6 cellular contexts compared by ENCODE assay signal in the genomic region with DNA sequence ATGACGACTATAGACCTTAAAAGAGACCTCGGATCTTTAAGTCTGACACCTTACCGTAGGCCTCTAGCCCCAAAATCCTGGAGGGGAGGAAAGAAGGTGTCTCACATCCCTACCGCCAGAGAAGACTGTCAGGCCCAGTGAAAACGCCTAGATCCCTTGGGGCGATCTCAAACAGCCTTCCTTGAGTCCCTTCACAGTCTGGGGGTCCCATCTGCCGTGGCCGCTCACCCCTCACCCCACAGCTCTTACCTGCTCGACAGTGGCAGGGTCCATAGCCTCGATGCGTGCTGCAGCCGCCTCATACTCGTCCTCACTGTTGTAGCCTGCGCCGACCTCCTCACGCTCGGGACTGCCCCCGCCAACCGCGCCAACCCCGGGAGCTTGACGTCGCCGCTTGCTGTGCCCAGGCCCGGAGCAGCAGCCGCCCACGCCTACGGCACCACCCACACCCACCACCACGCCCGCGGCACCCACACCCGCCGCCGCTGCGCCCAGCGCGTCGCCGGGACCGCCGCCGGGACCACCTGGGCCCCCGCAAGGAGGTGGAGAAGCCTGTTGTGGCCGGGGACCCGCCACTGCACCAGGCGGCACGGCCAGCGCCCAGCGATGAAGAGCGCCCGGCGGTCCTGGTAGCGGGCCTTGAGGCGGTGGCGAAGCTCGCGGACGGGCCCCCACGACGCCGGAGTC. TPM values are rescaled to one million over a fixed set of nuclear protein-coding genes. Genes with fewer than 3 reads are reported as not detected.
DNase-seq lines count a peak whose midpoint lies in the region; ATAC-seq and TF ChIP-seq lines count a peak whose summit lies in the region.

No MANE protein-coding gene starts in this region.

- peak overlapping the region; percentile 82 to 98 (median 90) for H3K27ac Mint-ChIP-seq in CD4-positive, alpha-beta memory T cell

- no peaks in the 10 kb centered on the region for H3K27me3 ChIP-seq in CD4-positive, alpha-beta memory T cell (ENCODE audit: insufficient read depth, low read length)
- no peaks in the 10 kb centered on the region for H3K27me3 ChIP-seq in RWPE2 (ENCODE audit: insufficient read depth, poor library complexity, severe bottlenecking)

- DNase-seq in CD4-positive, alpha-beta memory T cell: peak; percentile 46 to 83 (median 58)
- no peak for DNase-seq in RWPE2 (ENCODE audit: low spot score)
- peak; percentile 49 for DNase-seq in ecto neural progenitor cell (ENCODE audit: low spot score)
- DNase-seq in retinal pigment epithelial cell (ENCODE audit: low read depth): no peak
- no peak for DNase-seq in NOMO-1 treated with dmso at 0.1 percent for 144 hours (lab: John Stamatoyannopoulos, UW; ENCODE audit: unreplicated experiment)

- POLR2A ChIA-PET in CD4-positive, alpha-beta memory T cell (lab: Charles Lee; ENCODE audit: partially characterized antibody): interaction anchor here (0.5 to 5.9 kb wide), 14 partner anchors 10 to 417 kb away, joined by 3 to 99 read pairs (median 7); partner anchors contain the start of genes GRIPAP1, HDAC6, PIM2 and PLP2

- no peaks in the 10 kb centered on the region for H3K27me3 Mint-ChIP-seq in CD4-positive, alpha-beta memory T cell

- CTCF ChIA-PET in CD4-positive, alpha-beta memory T cell (lab: Charles Lee; ENCODE audit: partially characterized antibody): interaction anchor here (0.6 to 2.5 kb wide), 3 partner anchors 10 to 308 kb away, joined by 3 to 16 read pairs (median 4); no protein-coding TSS in a partner anchor

- H3K36me3 Mint-ChIP-seq in CD4-positive, alpha-beta memory T cell: peaks cover 6 to 36% of the 10 kb centered on the region in 2 donors

- peak overlapping the region; percentile 57 to 62 for H3K4me3 ChIP-seq in CD4-positive, alpha-beta memory T cell (ENCODE audit: low read length in 2 of 2)
- H3K4me3 ChIP-seq in RWPE2 (ENCODE audit: severe bottlenecking) (peak overlapping the region; percentile 50), retinal pigment epithelial cell (ENCODE audit: low read length) (peak overlapping the region; percentile 68)

- no peak for TF ChIP-seq CTCF in RWPE2 (IDR thresholded peaks at IDR 0.05; ENCODE audit: poor library complexity, severe bottlenecking)
- TF ChIP-seq CTCF in retinal pigment epithelial cell (conservative IDR thresholded peaks at IDR 0.05; ENCODE audit: low read depth, low read length): no peak

- H3K27ac ChIP-seq in CD4-positive, alpha-beta memory T cell (ENCODE audit: low read depth, low read length): peak overlapping the region; percentile 98
- H3K27ac ChIP-seq in RWPE2 (ENCODE audit: poor library complexity, severe bottlenecking): peak overlapping the region; percentile 78

- ATAC-seq in RWPE2 (ENCODE audit: low read depth) (no peak), HG03469 (IDR thresholded peaks at IDR 0.05; ENCODE audit: unreplicated experiment) (no peak)

- H3K9me3 Mint-ChIP-seq in CD4-positive, alpha-beta memory T cell: peaks cover 0 to 4% (median 0%) of the 10 kb centered on the region in 8 donors

- H3K4me3 Mint-ChIP-seq in CD4-positive, alpha-beta memory T cell: peak overlapping the region; percentile 80 to 89 (median 86)

- peaks cover 4% of the 10 kb centered on the region for H3K36me3 ChIP-seq in CD4-positive, alpha-beta memory T cell (ENCODE audit: insufficient read depth, low read length)
- peaks cover 15% of the 10 kb centered on the region; the same call in 1 of the 2 replicates for H3K36me3 ChIP-seq in RWPE2 (ENCODE audit: low read depth)

- H3K4me1 ChIP-seq in CD4-positive, alpha-beta memory T cell (ENCODE audit: insufficient read depth, low read length): peaks cover 61% of the 10 kb centered on the region
- no peaks in the 10 kb centered on the region for H3K4me1 ChIP-seq in RWPE2 (ENCODE audit: insufficient read depth, poor library complexity, severe bottlenecking)

- intact Hi-C loops in CD4-positive, alpha-beta memory T cell (cut with micrococcal nuclease): loop anchor here (2.0 to 5.0 kb wide), 3 partner anchors 18 to 205 kb away; partner anchors contain the start of genes GPKOW and MAGIX

- H3K9me3 ChIP-seq in CD4-positive, alpha-beta memory T cell (ENCODE audit: control insufficient read depth in 1 of 2, low read length in 2 of 2): no peaks in the 10 kb centered on the region
- no peaks in the 10 kb centered on the region for H3K9me3 ChIP-seq in RWPE2 (ENCODE audit: severe bottlenecking)

- peaks cover 24 to 76% (median 47%) of the 10 kb centered on the region in 4 donors for H3K4me1 Mint-ChIP-seq in CD4-positive, alpha-beta memory T cell

RNA-seq across cellular contexts. Expression of gene OTUD5, which starts 0.5 kb away (rescaled TPM):
- total RNA-seq in CD4-positive, alpha-beta memory T cell: 10 to 100 TPM; 92.0 to 94.5 TPM
- polyA plus RNA-seq in CD4-positive, alpha-beta memory T cell: 10 to 100 TPM; 16.5 to 45.6 TPM

RNA-seq across cellular contexts. Expression of gene KCND1, which starts 14.8 kb away (rescaled TPM):
- total RNA-seq in CD4-positive, alpha-beta memory T cell: 1 to 10 TPM; 1.8 to 1.9 TPM
- 1 to 10 TPM in 1 of 2 donors, not detected in 1; 1.0 TPM for polyA plus RNA-seq in CD4-positive, alpha-beta memory T cell

RNA-seq across cellular contexts. Expression of gene PIM2, which starts 38.0 kb away (rescaled TPM):
- total RNA-seq in CD4-positive, alpha-beta memory T cell: 100 to 1,000 TPM; 117 to 118 TPM
- 100 to 1,000 TPM; 396 to 489 TPM for polyA plus RNA-seq in CD4-positive, alpha-beta memory T cell

RNA-seq across cellular contexts. Expression of gene GRIPAP1, which starts 45.2 kb away (rescaled TPM):
- total RNA-seq in CD4-positive, alpha-beta memory T cell: 100 to 1,000 TPM in 1 of 2 experiments, 10 to 100 TPM in 1; 99.6 to 111 TPM
- polyA plus RNA-seq in CD4-positive, alpha-beta memory T cell: 10 to 100 TPM in 1 of 2 donors, 1 to 10 TPM in 1; 4.8 to 18.7 TPM

RNA-seq across cellular contexts. Expression of gene SLC35A2, which starts 45.4 kb away (rescaled TPM):
- 10 to 100 TPM; 13.8 to 15.8 TPM for total RNA-seq in CD4-positive, alpha-beta memory T cell
- 10 to 100 TPM; 11.8 to 14.4 TPM for polyA plus RNA-seq in CD4-positive, alpha-beta memory T cell

Comparison
In these comparisons a context has a peak if more than half of its experiments do, and no peak if none do; other contexts are left out.
1. DNase-seq: peak in CD4-positive, alpha-beta memory T cell (5 of 5) and ecto neural progenitor cell (single experiment); none in RWPE2 (single experiment), retinal pigment epithelial cell (single experiment) and NOMO-1 treated with dmso at 0.1 percent for 144 hours (single experiment).
2. Peak in every context shown above with its lines, with median percentiles within 50 percentile points of each other: H3K4me3 ChIP-seq.